Comparison of ENCODE assay signal across 32 cellular contexts in the genomic region with DNA sequence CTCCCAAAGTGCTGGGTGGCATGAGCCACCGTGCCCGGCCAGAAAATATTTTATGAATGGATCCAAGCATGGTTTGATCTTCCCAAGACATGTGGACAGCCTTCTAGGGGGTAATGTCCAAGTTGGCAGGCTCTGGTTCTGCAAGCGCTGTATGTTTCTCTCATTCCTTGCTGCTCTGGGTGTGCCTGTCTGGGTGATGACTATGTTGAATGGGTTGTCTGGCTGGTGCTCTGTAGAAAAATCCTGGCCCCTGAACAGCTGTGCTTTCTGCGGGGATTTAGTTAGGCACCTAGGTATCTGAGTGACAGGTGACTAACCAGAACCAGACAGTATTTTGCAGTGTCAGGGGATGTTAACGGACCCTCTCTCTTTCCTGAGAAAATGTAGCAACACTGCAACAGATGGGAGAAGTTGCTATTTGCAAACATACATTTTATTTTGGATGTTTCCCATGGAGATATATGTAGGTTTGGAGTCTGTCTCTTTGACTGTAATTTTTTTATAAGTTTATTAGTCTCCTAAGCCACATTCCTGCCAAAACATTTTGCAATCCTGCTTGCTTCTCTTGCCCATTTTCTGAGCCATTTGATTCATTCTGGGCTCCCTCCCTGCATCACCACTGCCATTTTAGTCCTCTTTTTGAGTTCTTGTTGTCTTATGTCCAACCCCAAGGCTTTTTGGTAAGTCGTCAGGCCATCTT. TPM values are rescaled to one million over a fixed set of nuclear protein-coding genes. Genes with fewer than 3 reads are reported as not detected.
DNase-seq lines count a peak whose midpoint lies in the region; ATAC-seq and TF ChIP-seq lines count a peak whose summit lies in the region.
"Had no signal": no experiment of that assay in that cellular context is flagged by ENCODE, and none has a peak within 500 bp of the region (broad histone marks: within the 10 kb centered on the region; RNA-seq: fewer than 3 reads in every experiment).

No MANE protein-coding gene starts in this region.

- no peak overlapping the region for H3K9ac ChIP-seq in IMR-90 (ENCODE audit: low read depth, low read length)
- H3K9ac ChIP-seq: SK-N-SH had no signal

- H2BK120ac ChIP-seq in IMR-90 (ENCODE audit: low read depth, low read length) = no peak overlapping the region

- CTCF ChIA-PET in IMR-90 (lab: Yijun Ruan, JAX) = no interaction called here

- H2AK9ac ChIP-seq in IMR-90 (replicated peaks; ENCODE audit: low read depth, low read length, poor library complexity) = no peak overlapping the region

- H3K27me3 Mint-ChIP-seq in brain = no peaks in the 10 kb centered on the region
- H3K27me3 Mint-ChIP-seq: activated CD4-positive, alpha-beta memory T cell treated with anti-CD3 and anti-CD28 coated beads, Interleukin-2, amount 10 ng/mL, durations not matched to agents 7 days and 5 days had no signal

- no peak for TF ChIP-seq POLR2A in IMR-90 (IDR thresholded peaks at IDR 0.05; ENCODE audit: low read depth, low read length)

- DNase-seq in IMR-90 (no peak), right cardiac atrium (no peak), sciatic nerve (ENCODE audit: low spot score) (no peak), NCI-H526 treated with DMSO at 0.1 percent for 48 hours (lab: John Stamatoyannopoulos, UW) (no peak), NCI-H1105 treated with DMSO at 0.1 percent for 48 hours (lab: John Stamatoyannopoulos, UW) (no peak), HPDE6-E6E7 (ENCODE audit: extremely low spot score) (no peak)
- DNase-seq: activated CD4-positive, alpha-beta memory T cell treated with anti-CD3 and anti-CD28 coated beads, Interleukin-2, amount 10 ng/mL, durations not matched to agents 7 days and 5 days; activated CD8-positive, alpha-beta memory T cell treated with anti-CD3 and anti-CD28 coated beads, Interleukin-2, amount 50 U/mL, for 4 hours; activated naive CD4-positive, alpha-beta T cell; adrenal gland; brain microvascular endothelial cell; immature natural killer cell; mesendoderm; naive B cell; NCI-H1930; NCI-H2171 treated with DMSO at 0.1 percent for 48 hours; NCI-H510A; NK-92 treated with Interleukin-12 subunit alpha and Interleukin-12 subunit beta, amount 100 ng/mL, for 24 hours; SK-N-SH; stimulated activated CD4-positive, alpha-beta T cell treated with anti-CD3 and anti-CD28 coated beads, Interleukin-15, amount 100 ng/mL, for 24 hours; stimulated activated CD4-positive, alpha-beta T cell treated with anti-CD3 and anti-CD28 coated beads, Interleukin-4, amount 100 ng/mL, for 4 hours; substantia nigra; upper lobe of left lung had no signal

- no peaks in the 10 kb centered on the region for H3K27me3 ChIP-seq in IMR-90 (ENCODE audit: control insufficient read depth, insufficient read depth, low read length)
- no peaks in the 10 kb centered on the region for H3K27me3 ChIP-seq in right cardiac atrium (ENCODE audit: control insufficient read depth, insufficient read depth)
- H3K27me3 ChIP-seq: adrenal gland, brain microvascular endothelial cell, upper lobe of left lung had no signal

- no peak overlapping the region; the same call in 1 of the 2 replicates for H4K91ac ChIP-seq in IMR-90 (ENCODE audit: insufficient read depth, low read depth, low read length)

- H3K36me3 Mint-ChIP-seq in brain = peaks cover 46% of the 10 kb centered on the region
- H3K36me3 Mint-ChIP-seq: IgD-negative memory B cell; immature natural killer cell; naive B cell; stimulated activated effector memory CD8-positive, alpha-beta T cell treated with anti-CD3 and anti-CD28 coated beads, Interleukin-12 subunit alpha, Interleukin-12 subunit beta, amount 100 ng/mL, for 72 hours had no signal

- H3K4me1 ChIP-seq in IMR-90 (ENCODE audit: control insufficient read depth, insufficient read depth, low read length) = peaks cover 15% of the 10 kb centered on the region
- no peaks in the 10 kb centered on the region for H3K4me1 ChIP-seq in right cardiac atrium (ENCODE audit: control insufficient read depth, insufficient read depth, low read length)
- H3K4me1 ChIP-seq: adrenal gland, prostate gland had no signal

- no peak overlapping the region for H3K56ac ChIP-seq in IMR-90 (ENCODE audit: extremely low read depth, insufficient read depth, low read length)

- no peaks in the 10 kb centered on the region for H3K9me3 ChIP-seq in IMR-90 (ENCODE audit: control insufficient read depth, insufficient read depth, low read length)
- H3K9me3 ChIP-seq in right cardiac atrium (ENCODE audit: control insufficient read depth, low read length) = no peaks in the 10 kb centered on the region
- H3K9me3 ChIP-seq: adrenal gland, prostate gland, SK-N-SH, upper lobe of left lung had no signal

- no peak overlapping the region for H2BK5ac ChIP-seq in IMR-90 (ENCODE audit: low read depth, low read length, poor library complexity, severe bottlenecking)

- H3K27ac ChIP-seq in IMR-90 (ENCODE audit: insufficient read depth, low read length) (no peak overlapping the region; the same call in 1 of the 2 replicates), right cardiac atrium (ENCODE audit: low read length) (no peak overlapping the region)
- H3K27ac ChIP-seq: adrenal gland, brain microvascular endothelial cell, C4-2B, prostate gland, upper lobe of left lung had no signal

- no TSS peak for BruUV-seq in IMR-90 (replicated peaks; lab: Mats Ljungman, UMichigan)

- H3K27ac Mint-ChIP-seq in brain = peak overlapping the region in 4 of 5 experiments; percentile 36 to 61 (median 50)
- H3K27ac Mint-ChIP-seq: activated CD4-positive, alpha-beta memory T cell treated with anti-CD3 and anti-CD28 coated beads, Interleukin-2, amount 10 ng/mL, durations not matched to agents 7 days and 5 days; GM23338; IgD-negative memory B cell; immature natural killer cell; naive B cell; stimulated activated effector memory CD8-positive, alpha-beta T cell treated with anti-CD3 and anti-CD28 coated beads, Interleukin-12 subunit alpha, Interleukin-12 subunit beta, amount 100 ng/mL, for 72 hours had no signal

- no peak overlapping the region for H3K23ac ChIP-seq in IMR-90 (ENCODE audit: low read depth, low read length)

- in situ Hi-C loops in IMR-90 (cut with MboI; ENCODE audit: low sequenced_read_pairs) = no loop called here

- H2AK5ac ChIP-seq in IMR-90 (ENCODE audit: low read depth, low read length) = peak overlapping the region; percentile 30

- ATAC-seq in IMR-90 (ENCODE audit: low read depth) (no peak), right cardiac atrium (peak in 1 of 2 donors; percentile 66), sciatic nerve (peak; percentile 69)
- ATAC-seq: GM23338; stimulated activated effector memory CD8-positive, alpha-beta T cell treated with anti-CD3 and anti-CD28 coated beads, Interleukin-12 subunit alpha, Interleukin-12 subunit beta, amount 100 ng/mL, for 72 hours had no signal

- TF ChIP-seq CTCF in IMR-90 (conservative IDR thresholded peaks at IDR 0.05; ENCODE audit: low read depth, low read length) (no peak), brain (conservative IDR thresholded peaks at IDR 0.05) (no peak)

- H3K79me1 ChIP-seq in IMR-90 (ENCODE audit: low read depth in 1 of 2, low read length in 2 of 2) = peaks cover 0 to 19% of the 10 kb centered on the region in 2 experiments

- intact Hi-C loops in IMR-90 (cut with micrococcal nuclease) (no loop called here), right cardiac atrium (cut with DNase I) (no loop called here), sciatic nerve (cut with DNase I) (no loop called here)

- H3K36me3 ChIP-seq in IMR-90 (ENCODE audit: control insufficient read depth, insufficient read depth, low read length) = no peaks in the 10 kb centered on the region
- H3K36me3 ChIP-seq: adrenal gland, brain microvascular endothelial cell, prostate gland, upper lobe of left lung had no signal

- H3K14ac ChIP-seq in IMR-90 (replicated peaks; ENCODE audit: low read depth, low read length) = no peak overlapping the region

- WGBS in IMR-90 (ENCODE audit: extremely low coverage in 2 of 2, insufficient read length in 1 of 2), 2 experiments = 40% methylated on average over 1 of the region's 6 CpGs; no CpG with 5 or more reads in 1 of the 2 experiments
- WGBS in right cardiac atrium = 74% methylated on average over 6 of the region's 6 CpGs

- H2AFZ ChIP-seq in IMR-90 (replicated peaks; ENCODE audit: low read length, poor library complexity) = peak overlapping the region; percentile 43
- H2AFZ ChIP-seq: GM23338 had no signal

- peak overlapping the region; percentile 66; the same call in 1 of the 2 replicates for H2BK20ac ChIP-seq in IMR-90 (ENCODE audit: low read depth, low read length)

- TF ChIP-seq RAD21 in IMR-90 (IDR thresholded peaks at IDR 0.05; ENCODE audit: low read length) = no peak

- H3K4ac ChIP-seq in IMR-90 (ENCODE audit: low read depth, low read length) = peak overlapping the region; percentile 10; the same call in 1 of the 2 replicates

- no peak overlapping the region for H3K18ac ChIP-seq in IMR-90 (ENCODE audit: low read depth, low read length)

- no peak overlapping the region for H4K8ac ChIP-seq in IMR-90 (ENCODE audit: low read depth in 2 of 2, low read length in 2 of 2)

- no peak overlapping the region; the same call in 1 of the 2 replicates for H3K4me2 ChIP-seq in IMR-90 (ENCODE audit: low read depth, low read length)
- H3K4me2 ChIP-seq: GM23338, SK-N-SH had no signal

- peaks cover 4% of the 10 kb centered on the region; the same call in 1 of the 2 replicates for H3K9me1 ChIP-seq in IMR-90 (ENCODE audit: insufficient read depth, low read length)

- peaks cover 39% of the 10 kb centered on the region for H3K4me1 Mint-ChIP-seq in brain
- H3K4me1 Mint-ChIP-seq: activated CD4-positive, alpha-beta memory T cell treated with anti-CD3 and anti-CD28 coated beads, Interleukin-2, amount 10 ng/mL, durations not matched to agents 7 days and 5 days; IgD-negative memory B cell; immature natural killer cell; naive B cell; stimulated activated effector memory CD8-positive, alpha-beta T cell treated with anti-CD3 and anti-CD28 coated beads, Interleukin-12 subunit alpha, Interleukin-12 subunit beta, amount 100 ng/mL, for 72 hours had no signal

- dilution Hi-C loops in IMR-90 (cut with HindIII; ENCODE audit: low sequenced_read_pairs, unreplicated experiment) = no loop called here

- peak overlapping the region in 1 of 5 experiments; percentile 5 for H3K4me3 Mint-ChIP-seq in brain
- H3K4me3 Mint-ChIP-seq: activated CD4-positive, alpha-beta memory T cell treated with anti-CD3 and anti-CD28 coated beads, Interleukin-2, amount 10 ng/mL, durations not matched to agents 7 days and 5 days; GM23338; IgD-negative memory B cell; immature natural killer cell; naive B cell; stimulated activated effector memory CD8-positive, alpha-beta T cell treated with anti-CD3 and anti-CD28 coated beads, Interleukin-12 subunit alpha, Interleukin-12 subunit beta, amount 100 ng/mL, for 72 hours had no signal

- peaks cover 3% of the 10 kb centered on the region; the same call in 1 of the 2 replicates for H4K20me1 ChIP-seq in IMR-90 (ENCODE audit: insufficient read depth, low read length)

- H2BK15ac ChIP-seq in IMR-90 (ENCODE audit: low read depth, low read length) = 0 out of 3 replicates have a peak overlapping the region, but pooled peaks have one; percentile 71

- H3K9me3 Mint-ChIP-seq in brain = peaks cover 4 to 18% (median 10%) of the 10 kb centered on the region in 5 experiments
- H3K9me3 Mint-ChIP-seq: activated CD4-positive, alpha-beta memory T cell treated with anti-CD3 and anti-CD28 coated beads, Interleukin-2, amount 10 ng/mL, durations not matched to agents 7 days and 5 days; GM23338; immature natural killer cell; stimulated activated effector memory CD8-positive, alpha-beta T cell treated with anti-CD3 and anti-CD28 coated beads, Interleukin-12 subunit alpha, Interleukin-12 subunit beta, amount 100 ng/mL, for 72 hours had no signal

- POLR2A ChIA-PET in IMR-90 (lab: Charles Lee; ENCODE audit: unreplicated experiment) = no interaction called here

- no peak overlapping the region for H3K4me3 ChIP-seq in IMR-90 (ENCODE audit: insufficient read depth, low read depth, low read length)
- H3K4me3 ChIP-seq in right cardiac atrium (ENCODE audit: low read length) = peak overlapping the region; percentile 35
- H3K4me3 ChIP-seq: adrenal gland, GM23338, prostate gland, upper lobe of left lung had no signal

- no peak overlapping the region for H4K5ac ChIP-seq in IMR-90 (ENCODE audit: low read depth, low read length)

RNA-seq across cellular contexts. Expression of a gene that starts 14.2 kb away (rescaled TPM):
- total RNA-seq in IMR-90 (2012; rRNA removed) (1.1 and 2.0 TPM in 2 replicates), right cardiac atrium (under 1 TPM; 0.11 to 0.82 (median 0.59) TPM), sciatic nerve (0.53 TPM)
- polyA plus RNA-seq in IMR-90 (2012; rRNA removed) (1.0 and 1.3 TPM in 2 replicates), brain (ENCODE audit: insufficient read depth, low read depth, low replicate concordance) (10.6 TPM), right cardiac atrium (0.07 TPM)
- 0.58 and 0.60 TPM in 2 replicates for polyA plus RNA-seq in IMR-90 (2012; cell fraction: cytosol; rRNA removed)
- 0.52 and 0.96 TPM in 2 replicates for polyA plus RNA-seq in IMR-90 (2012; cell fraction: nucleus; rRNA removed; ENCODE audit: low replicate concordance)
- total RNA-seq: endothelial cell of umbilical vein; glomerular endothelial cell; T-helper 1 cell treated with Interleukin-12 subunit alpha and Interleukin-12 subunit beta and Interleukin-4 antibody, amounts not matched to agents 30 ng/mL and 1 ng/mL, for 36 hours had no signal
- polyA plus RNA-seq: endothelial cell of umbilical vein, IgD-negative memory B cell, immature natural killer cell had no signal
